ENCODE assay signal across 1 cellular context in the genomic region with DNA sequence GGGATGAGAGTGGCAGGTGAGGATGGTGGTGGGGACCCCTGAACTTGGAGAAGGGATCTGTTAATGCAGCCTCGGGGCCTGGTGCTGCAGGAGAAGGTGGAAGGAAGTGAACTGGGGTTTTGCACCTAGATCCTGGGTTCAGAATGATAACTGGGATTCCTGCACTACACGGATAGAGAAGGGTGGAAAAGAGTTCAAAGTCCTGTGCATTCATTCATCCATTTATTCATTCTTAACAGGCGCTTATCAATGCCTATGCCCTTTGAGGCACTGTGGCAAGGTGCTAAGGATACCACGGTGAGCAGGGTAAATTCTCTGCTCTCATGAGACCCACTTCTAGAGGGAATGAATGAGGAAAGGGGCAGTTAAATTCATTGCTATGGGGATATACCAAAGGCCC.
TF ChIP-seq lines count a peak whose summit lies in the region.

No MANE protein-coding gene starts in this region.

TF ChIP-seq in HepG2, 621 proteins besides CTCF, POLR2A, EP300 and RAD21:
- no peak for TF ChIP-seq TBX2 (CRISPR knock-in tag; IDR thresholded peaks at IDR 0.05; ENCODE audit: borderline replicate concordance)
- TF ChIP-seq, protein P1, sequence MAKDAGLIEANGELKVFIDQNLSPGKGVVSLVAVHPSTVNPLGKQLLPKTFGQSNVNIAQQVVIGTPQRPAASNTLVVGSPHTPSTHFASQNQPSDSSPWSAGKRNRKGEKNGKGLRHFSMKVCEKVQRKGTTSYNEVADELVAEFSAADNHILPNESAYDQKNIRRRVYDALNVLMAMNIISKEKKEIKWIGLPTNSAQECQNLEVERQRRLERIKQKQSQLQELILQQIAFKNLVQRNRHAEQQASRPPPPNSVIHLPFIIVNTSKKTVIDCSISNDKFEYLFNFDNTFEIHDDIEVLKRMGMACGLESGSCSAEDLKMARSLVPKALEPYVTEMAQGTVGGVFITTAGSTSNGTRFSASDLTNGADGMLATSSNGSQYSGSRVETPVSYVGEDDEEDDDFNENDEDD (CRISPR knock-in tag; IDR thresholded peaks at IDR 0.05; ENCODE audit: borderline replicate concordance), result no peak
- no peak for TF ChIP-seq ZNF839 (CRISPR knock-in tag; IDR thresholded peaks at IDR 0.05; ENCODE audit: borderline replicate concordance)
- no peak for TF ChIP-seq IRF2 (CRISPR knock-in tag; IDR thresholded peaks at IDR 0.05)
- TF ChIP-seq CBX1 (IDR thresholded peaks at IDR 0.05; ENCODE audit: low read depth), result no peak
- no peak for TF ChIP-seq IRX3 (CRISPR knock-in tag; IDR thresholded peaks at IDR 0.05; ENCODE audit: borderline replicate concordance, low read depth)
- TF ChIP-seq RFXAP (CRISPR knock-in tag; IDR thresholded peaks at IDR 0.05; ENCODE audit: borderline replicate concordance), result no peak
- TF ChIP-seq, protein P2, sequence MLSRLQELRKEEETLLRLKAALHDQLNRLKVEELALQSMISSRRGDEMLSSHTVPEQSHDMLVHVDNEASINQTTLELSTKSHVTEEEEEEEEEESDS (CRISPR knock-in tag; IDR thresholded peaks at IDR 0.05; ENCODE audit: borderline replicate concordance), result no peak
- TF ChIP-seq, protein P3, sequence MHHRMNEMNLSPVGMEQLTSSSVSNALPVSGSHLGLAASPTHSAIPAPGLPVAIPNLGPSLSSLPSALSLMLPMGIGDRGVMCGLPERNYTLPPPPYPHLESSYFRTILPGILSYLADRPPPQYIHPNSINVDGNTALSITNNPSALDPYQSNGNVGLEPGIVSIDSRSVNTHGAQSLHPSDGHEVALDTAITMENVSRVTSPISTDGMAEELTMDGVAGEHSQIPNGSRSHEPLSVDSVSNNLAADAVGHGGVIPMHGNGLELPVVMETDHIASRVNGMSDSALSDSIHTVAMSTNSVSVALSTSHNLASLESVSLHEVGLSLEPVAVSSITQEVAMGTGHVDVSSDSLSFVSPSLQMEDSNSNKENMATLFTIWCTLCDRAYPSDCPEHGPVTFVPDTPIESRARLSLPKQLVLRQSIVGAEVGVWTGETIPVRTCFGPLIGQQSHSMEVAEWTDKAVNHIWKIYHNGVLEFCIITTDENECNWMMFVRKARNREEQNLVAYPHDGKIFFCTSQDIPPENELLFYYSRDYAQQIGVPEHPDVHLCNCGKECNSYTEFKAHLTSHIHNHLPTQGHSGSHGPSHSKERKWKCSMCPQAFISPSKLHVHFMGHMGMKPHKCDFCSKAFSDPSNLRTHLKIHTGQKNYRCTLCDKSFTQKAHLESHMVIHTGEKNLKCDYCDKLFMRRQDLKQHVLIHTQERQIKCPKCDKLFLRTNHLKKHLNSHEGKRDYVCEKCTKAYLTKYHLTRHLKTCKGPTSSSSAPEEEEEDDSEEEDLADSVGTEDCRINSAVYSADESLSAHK (CRISPR knock-in tag; IDR thresholded peaks at IDR 0.05; ENCODE audit: borderline replicate concordance), result no peak
- TF ChIP-seq MED8 (CRISPR knock-in tag; IDR thresholded peaks at IDR 0.05; ENCODE audit: insufficient replicate concordance), result no peak
